ENCODE assay signal across 18 cellular contexts in genomic region chr12:101738920-101739665, GRCh38. TPM values are rescaled to one million over a fixed set of nuclear protein-coding genes. Genes with fewer than 3 reads are reported as not detected.
"Had no signal": no experiment of that assay in that cellular context is flagged by ENCODE, and none has a peak within 500 bp of the region (broad histone marks: within the 10 kb centered on the region; RNA-seq: fewer than 3 reads in every experiment).

SYCP3 (minus strand) TSS chr12:101739462; CDS start chr12:101737935, 1,527 bp downstream.

- H3K27ac ChIP-seq: ascending aorta, breast epithelium, transverse colon had no signal

- H3K4me3 ChIP-seq: ascending aorta, breast epithelium, lung, transverse colon had no signal

- ATAC-seq: activated CD8-positive, alpha-beta memory T cell treated with anti-CD3 and anti-CD28 coated beads, Interleukin-2, amount 10 ng/mL, durations not matched to agents 7 days and 5 days; effector memory CD8-positive, alpha-beta T cell had no signal

- H3K9me3 Mint-ChIP-seq: activated CD4-positive, alpha-beta memory T cell treated with anti-CD3 and anti-CD28 coated beads for 36 hours; activated naive CD4-positive, alpha-beta T cell treated with anti-CD3 and anti-CD28 coated beads, Interleukin-2, amount 10 ng/mL, durations not matched to agents 7 days and 5 days; activated T-helper 2 cell treated with anti-CD3 and anti-CD28 coated beads, Interferon-gamma antibody, Interleukin-2, Interleukin-4, amounts not matched to agents 10 μg/mL and 5 μg/mL and 100 μg/mL, durations not matched to agents 14 hours and 24 hours and 36 hours; dendritic cell treated with granulocyte-macrophage colony-stimulating factor and Interleukin-4, amounts not matched to agents 40 ng/mL and 50 ng/mL, for 4 days; effector memory CD8-positive, alpha-beta T cell; immature natural killer cell; neural crest cell had no signal

- H3K9me3 ChIP-seq: ascending aorta, breast epithelium, transverse colon had no signal

- H3K4me1 Mint-ChIP-seq: neural crest cell had no signal

- H3K27me3 Mint-ChIP-seq: activated CD4-positive, alpha-beta memory T cell treated with anti-CD3 and anti-CD28 coated beads for 36 hours; activated CD8-positive, alpha-beta memory T cell treated with anti-CD3 and anti-CD28 coated beads, Interleukin-2, amount 10 ng/mL, durations not matched to agents 7 days and 5 days; activated naive CD4-positive, alpha-beta T cell treated with anti-CD3 and anti-CD28 coated beads, Interleukin-2, amount 10 ng/mL, durations not matched to agents 7 days and 5 days; dendritic cell treated with granulocyte-macrophage colony-stimulating factor and Interleukin-4, amounts not matched to agents 40 ng/mL and 50 ng/mL, for 4 days; effector memory CD8-positive, alpha-beta T cell had no signal

- H3K27me3 ChIP-seq: ascending aorta, breast epithelium, transverse colon had no signal

- H3K4me3 Mint-ChIP-seq: activated CD4-positive, alpha-beta memory T cell treated with anti-CD3 and anti-CD28 coated beads for 36 hours; activated CD8-positive, alpha-beta memory T cell treated with anti-CD3 and anti-CD28 coated beads, Interleukin-2, amount 10 ng/mL, durations not matched to agents 7 days and 5 days; activated naive CD4-positive, alpha-beta T cell treated with anti-CD3 and anti-CD28 coated beads, Interleukin-2, amount 10 ng/mL, durations not matched to agents 7 days and 5 days; dendritic cell treated with granulocyte-macrophage colony-stimulating factor and Interleukin-4, amounts not matched to agents 40 ng/mL and 50 ng/mL, for 4 days; effector memory CD8-positive, alpha-beta T cell; immature natural killer cell; neural crest cell had no signal

- DNase-seq: activated CD4-positive, alpha-beta memory T cell treated with anti-CD3 and anti-CD28 coated beads for 36 hours; activated CD8-positive, alpha-beta memory T cell treated with anti-CD3 and anti-CD28 coated beads, Interleukin-2, amount 10 ng/mL, durations not matched to agents 7 days and 5 days; activated naive CD4-positive, alpha-beta T cell treated with anti-CD3 and anti-CD28 coated beads, Interleukin-2, amount 10 ng/mL, durations not matched to agents 7 days and 5 days; activated T-cell treated with anti-CD3 and anti-CD28 coated beads, Interleukin-2, amount 50 U/mL, for 1 hour; effector memory CD8-positive, alpha-beta T cell; foreskin melanocyte; immature natural killer cell; midbrain; stimulated activated CD4-positive, alpha-beta T cell treated with anti-CD3 and anti-CD28 coated beads, Interleukin-2, amount 100 ng/mL, for 24 hours; T-helper 1 cell; transverse colon had no signal

- H3K27ac Mint-ChIP-seq: activated CD4-positive, alpha-beta memory T cell treated with anti-CD3 and anti-CD28 coated beads for 36 hours; activated CD8-positive, alpha-beta memory T cell treated with anti-CD3 and anti-CD28 coated beads, Interleukin-2, amount 10 ng/mL, durations not matched to agents 7 days and 5 days; activated naive CD4-positive, alpha-beta T cell treated with anti-CD3 and anti-CD28 coated beads, Interleukin-2, amount 10 ng/mL, durations not matched to agents 7 days and 5 days; activated T-helper 2 cell treated with anti-CD3 and anti-CD28 coated beads, Interferon-gamma antibody, Interleukin-2, Interleukin-4, amounts not matched to agents 10 μg/mL and 5 μg/mL and 100 μg/mL, durations not matched to agents 14 hours and 24 hours and 36 hours; dendritic cell treated with granulocyte-macrophage colony-stimulating factor and Interleukin-4, amounts not matched to agents 40 ng/mL and 50 ng/mL, for 4 days; effector memory CD8-positive, alpha-beta T cell had no signal

- H3K4me1 ChIP-seq: ascending aorta, breast epithelium, transverse colon had no signal

RNA-seq across cellular contexts. Expression of gene SYCP3, which starts in this region (rescaled TPM):
- total RNA-seq: ascending aorta, neural crest cell, osteocyte had no signal
